Comparison of ENCODE assay signal across 10 cellular contexts in the genomic region with DNA sequence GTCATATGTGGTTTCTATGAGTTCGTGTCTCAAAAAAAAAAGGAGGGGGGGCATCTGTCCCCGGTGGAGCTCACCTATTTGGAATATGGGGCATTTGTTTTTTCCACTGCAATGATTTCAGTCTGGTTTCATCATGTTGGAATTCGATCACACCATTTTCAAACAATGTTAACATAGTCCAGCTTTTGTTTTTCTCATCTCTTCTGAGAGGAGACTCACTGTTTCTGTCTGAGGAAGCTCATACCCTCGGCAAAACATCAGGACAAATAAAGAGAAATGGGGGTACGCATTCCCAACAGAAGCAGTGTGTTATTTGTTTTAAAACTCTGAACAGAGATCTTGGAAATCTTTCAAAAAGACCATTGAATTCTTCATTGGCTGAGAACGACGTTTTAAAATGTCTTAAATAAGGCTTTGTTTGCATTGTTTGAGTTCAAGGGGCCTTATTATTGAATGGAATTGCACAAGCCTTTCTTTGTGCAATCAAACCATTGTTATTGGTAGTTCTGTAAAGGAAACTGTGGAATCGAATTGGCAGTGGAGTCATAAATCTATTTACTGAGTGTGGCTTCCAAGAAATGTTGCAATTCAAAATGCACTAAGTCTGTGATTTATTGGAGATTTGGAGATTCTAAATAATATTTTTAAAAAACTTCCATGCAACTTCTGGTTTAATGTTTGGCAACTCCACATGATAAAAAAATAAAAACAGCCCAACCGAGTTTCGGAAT.
DNase-seq lines count a peak whose midpoint lies in the region; ATAC-seq, FAIRE-seq and TF ChIP-seq lines count a peak whose summit lies in the region.
"Had no signal": no experiment of that assay in that cellular context is flagged by ENCODE, and none has a peak within 500 bp of the region (broad histone marks: within the 10 kb centered on the region; RNA-seq: fewer than 3 reads in every experiment).

No MANE protein-coding gene starts in this region.

- H3K4me1 ChIP-seq in kidney (ENCODE audit: control insufficient read depth in 1 of 2, insufficient read depth in 1 of 2, low read depth in 1 of 2, low read length in 2 of 2) (peaks cover 3 to 13% of the 10 kb centered on the region in 2 donors), smooth muscle cell (ENCODE audit: low read depth) (peaks cover 7% of the 10 kb centered on the region)

- in situ Hi-C loops in GM13977 (cut with MboI; ENCODE audit: low pct_unique_long_range_greater_than_20kb, low sequenced_read_pairs, unreplicated experiment) (no loop called here), GM13976 (cut with MboI; ENCODE audit: low sequenced_read_pairs, unreplicated experiment) (no loop called here)

- peaks cover 27% of the 10 kb centered on the region for H4K20me1 ChIP-seq in smooth muscle cell (ENCODE audit: low read depth)

- H3K79me2 ChIP-seq in smooth muscle cell (ENCODE audit: low read depth) = no peaks in the 10 kb centered on the region

- H3K9me3 ChIP-seq in kidney (ENCODE audit: control insufficient read depth in 1 of 2, low read length in 2 of 2) (no peaks in the 10 kb centered on the region), smooth muscle cell (replicated peaks; ENCODE audit: low read depth) (no peaks in the 10 kb centered on the region)

- H3F3A ChIP-seq in smooth muscle cell (ENCODE audit: low read depth) = no peaks in the 10 kb centered on the region

- H3K27ac ChIP-seq in kidney (ENCODE audit: low read depth in 2 of 2, low read length in 2 of 2) (peak overlapping the region in 1 of 2 donors; percentile 48), smooth muscle cell (ENCODE audit: low read depth) (peak overlapping the region; percentile 8)

- FAIRE-seq in kidney (lab: Jason Lieb, UNC) = peak; percentile 58

- H3K4me3 ChIP-seq in kidney (ENCODE audit: low read length in 2 of 2) (no peak overlapping the region), smooth muscle cell (no peak overlapping the region)

- peak overlapping the region; percentile 34 to 52 for H3K27ac Mint-ChIP-seq in activated naive CD4-positive, alpha-beta T cell treated with anti-CD3 and anti-CD28 coated beads, Interleukin-2, amount 50 U/mL, for 72 hours

- H3K36me3 ChIP-seq in kidney (ENCODE audit: control insufficient read depth in 1 of 2, insufficient read depth in 2 of 2, low read length in 2 of 2) (peaks cover 21 to 26% of the 10 kb centered on the region in 2 donors), smooth muscle cell (ENCODE audit: low read depth) (peaks cover 7% of the 10 kb centered on the region)

- H2AFZ ChIP-seq in smooth muscle cell (ENCODE audit: low read depth) = no peak overlapping the region

- WGBS in smooth muscle cell (ENCODE audit: low lambda C conversion rate) = 79% methylated on average over 10 of the region's 10 CpGs

- peaks cover 37 to 61% of the 10 kb centered on the region in 2 donors for H3K36me3 Mint-ChIP-seq in activated naive CD4-positive, alpha-beta T cell treated with anti-CD3 and anti-CD28 coated beads, Interleukin-2, amount 50 U/mL, for 72 hours

- H3K9ac ChIP-seq in kidney (ENCODE audit: low read length in 2 of 2) (no peak overlapping the region), smooth muscle cell (ENCODE audit: low read depth) (no peak overlapping the region)

- ATAC-seq in activated naive CD4-positive, alpha-beta T cell treated with anti-CD3 and anti-CD28 coated beads, Interleukin-2, amount 50 U/mL, for 72 hours = no peak
- ATAC-seq: activated T-cell treated with anti-CD3 and anti-CD28 coated beads, Interleukin-2, amount 50 U/mL, for 4 hours had no signal

- DNase-seq in HT1080 (ENCODE audit: low read depth) (peak; percentile 19), kidney (no peak), smooth muscle cell (lab: John Stamatoyannopoulos, UW; ENCODE audit: unreplicated experiment) (no peak), GM13977 (ENCODE audit: low spot score) (no peak), GM13976 (ENCODE audit: low spot score) (no peak)
- DNase-seq in activated naive CD4-positive, alpha-beta T cell treated with anti-CD3 and anti-CD28 coated beads, Interleukin-2, amount 50 U/mL, for 72 hours (ENCODE audit: low spot score in 2 of 2) = no peak
- no peak for DNase-seq in activated CD4-positive, CD25-positive, alpha-beta regulatory T cell (lab: John Stamatoyannopoulos, UW)
- no peak for DNase-seq in activated CD8-positive, alpha-beta memory T cell treated with anti-CD3 and anti-CD28 coated beads for 24 hours
- DNase-seq: activated T-cell treated with anti-CD3 and anti-CD28 coated beads, Interleukin-2, amount 50 U/mL, for 4 hours; NCI-H1092 had no signal

- intact Hi-C loops in kidney (cut with DNase I) = no loop called here

- TF ChIP-seq CTCF in kidney (IDR thresholded peaks at IDR 0.05; ENCODE audit: borderline replicate concordance, extremely low read depth, insufficient read depth) (no peak), smooth muscle cell (IDR thresholded peaks at IDR 0.05; ENCODE audit: borderline replicate concordance, insufficient read depth, poor library complexity, severe bottlenecking) (no peak), GM13977 (IDR thresholded peaks at IDR 0.05; ENCODE audit: extremely low read depth, insufficient read depth, missing control alignments) (no peak), GM13976 (IDR thresholded peaks at IDR 0.05; ENCODE audit: borderline replicate concordance, control extremely low read depth, extremely low read depth, insufficient read depth, missing control alignments) (no peak)

- H3K4me2 ChIP-seq in smooth muscle cell = no peak overlapping the region

- H3K9me3 Mint-ChIP-seq in activated naive CD4-positive, alpha-beta T cell treated with anti-CD3 and anti-CD28 coated beads, Interleukin-2, amount 50 U/mL, for 72 hours = no peaks in the 10 kb centered on the region
- H3K9me3 Mint-ChIP-seq: activated T-cell treated with anti-CD3 and anti-CD28 coated beads, Interleukin-2, amount 50 U/mL, for 4 hours had no signal

- H3K27me3 ChIP-seq in smooth muscle cell (ENCODE audit: low read depth) = no peaks in the 10 kb centered on the region
